ENCODE assay signal across 13 cellular contexts in genomic region chr19:1796395-1797142, GRCh38. TPM values are rescaled to one million over a fixed set of nuclear protein-coding genes. Genes with fewer than 3 reads are reported as not detected.
"Had no signal": no experiment of that assay in that cellular context is flagged by ENCODE, and none has a peak within 500 bp of the region (broad histone marks: within the 10 kb centered on the region; RNA-seq: fewer than 3 reads in every experiment).

No MANE protein-coding gene starts in this region.

- H3K4me3 Mint-ChIP-seq: activated naive CD4-positive, alpha-beta T cell treated with anti-CD3 and anti-CD28 coated beads for 36 hours had no signal

- FAIRE-seq: keratinocyte had no signal

- H3K4me1 ChIP-seq: neural progenitor cell, right lobe of liver had no signal

- H3K27me3 ChIP-seq: cardiac muscle cell, ovary had no signal

- H3K9me3 Mint-ChIP-seq: activated naive CD4-positive, alpha-beta T cell treated with anti-CD3 and anti-CD28 coated beads for 36 hours; activated T-helper 2 cell treated with anti-CD3 and anti-CD28 coated beads, Interferon-gamma antibody, Interleukin-2, Interleukin-4, amounts not matched to agents 10 μg/mL and 5 μg/mL and 100 μg/mL, durations not matched to agents 14 hours and 24 hours and 36 hours; neural progenitor cell had no signal

- H3K27ac ChIP-seq: cardiac muscle cell, neural progenitor cell, ovary, right lobe of liver, stomach had no signal

- H3K36me3 Mint-ChIP-seq: naive B cell had no signal

- H3K36me3 ChIP-seq: cardiac muscle cell, neural progenitor cell, ovary, right lobe of liver, stomach had no signal

- H3K27ac Mint-ChIP-seq: activated naive CD4-positive, alpha-beta T cell treated with anti-CD3 and anti-CD28 coated beads for 36 hours; activated T-helper 2 cell treated with anti-CD3 and anti-CD28 coated beads, Interferon-gamma antibody, Interleukin-2, Interleukin-4, amounts not matched to agents 10 μg/mL and 5 μg/mL and 100 μg/mL, durations not matched to agents 14 hours and 24 hours and 36 hours; neural progenitor cell had no signal

- H2AFZ ChIP-seq: neural progenitor cell had no signal

- H3K9ac ChIP-seq: neural progenitor cell had no signal

- H3K4me3 ChIP-seq: cardiac muscle cell, neural progenitor cell, ovary, right lobe of liver had no signal

- H3K9me3 ChIP-seq: ovary, right lobe of liver, stomach had no signal

RNA-seq across cellular contexts. Expression of gene ONECUT3, which starts 43.3 kb away (rescaled TPM):
- total RNA-seq: activated naive CD4-positive, alpha-beta T cell treated with anti-CD3 and anti-CD28 coated beads for 36 hours; activated T-helper 2 cell treated with anti-CD3 and anti-CD28 coated beads, Interferon-gamma antibody, Interleukin-2, Interleukin-4, amounts not matched to agents 10 μg/mL and 5 μg/mL and 100 μg/mL, durations not matched to agents 14 hours and 24 hours and 36 hours; cardiac muscle cell; lung microvascular endothelial cell; pulmonary artery endothelial cell; right lobe of liver; ureter had no signal
- polyA plus RNA-seq: adipose tissue, cardiac muscle cell, ovary had no signal
